In genomic region chr19:9721861-9722260, GRCh38 we compare ENCODE assay signal across 11 cellular contexts. TPM values are rescaled to one million over a fixed set of nuclear protein-coding genes. Genes with fewer than 3 reads are reported as not detected.
DNase-seq lines count a peak whose midpoint lies in the region; ATAC-seq, FAIRE-seq and TF ChIP-seq lines count a peak whose summit lies in the region.
"Had no signal": no experiment of that assay in that cellular context is flagged by ENCODE, and none has a peak within 500 bp of the region (broad histone marks: within the 10 kb centered on the region; RNA-seq: fewer than 3 reads in every experiment).

No MANE protein-coding gene starts in this region.

- H3K4me3 ChIP-seq in NB4 (ENCODE audit: low read depth, low read length), result peak overlapping the region; percentile 30
- H3K4me3 ChIP-seq: vagina had no signal

- H3K4me3 Mint-ChIP-seq in WTC11, result no peak overlapping the region
- H3K4me3 Mint-ChIP-seq in nephron progenitor cell, result no peak overlapping the region
- H3K4me3 Mint-ChIP-seq: T-cell had no signal

- POLR2A ChIA-PET in WTC11 (lab: Charles Lee), result no interaction called here

- H3K4me1 Mint-ChIP-seq in WTC11 (peaks cover 30% of the 10 kb centered on the region), nephron progenitor cell (peaks cover 13% of the 10 kb centered on the region)

- TF ChIP-seq CTCF in NB4 (IDR thresholded peaks at IDR 0.05; ENCODE audit: low read depth, low read length) (peak; percentile 5), WTC11 (IDR thresholded peaks at IDR 0.05) (no peak), nephron progenitor cell (IDR thresholded peaks at IDR 0.05) (no peak)

- TF ChIP-seq POLR2A in GM12891 (IDR thresholded peaks at IDR 0.05; ENCODE audit: low read depth, low read length) (no peak), NB4 (IDR thresholded peaks at IDR 0.05; ENCODE audit: extremely low read depth, insufficient read length) (peak; percentile 16)

- CTCF ChIA-PET in WTC11 (lab: Charles Lee), result interaction anchor here (1.2 to 1.3 kb wide), 2 partner anchors 47 to 77 kb away, joined by 3 read pairs; partner anchors contain the start of gene ZNF846

- H3K36me3 Mint-ChIP-seq in WTC11 (peaks cover 18% of the 10 kb centered on the region), nephron progenitor cell (ENCODE audit: low read depth) (no peaks in the 10 kb centered on the region)

- H3K9me3 Mint-ChIP-seq in WTC11 (peaks cover 42% of the 10 kb centered on the region), nephron progenitor cell (peaks cover 30% of the 10 kb centered on the region)

- H3K27me3 Mint-ChIP-seq in WTC11 (ENCODE audit: low read depth), result peaks cover 6% of the 10 kb centered on the region; the same call in 1 of the 2 replicates
- H3K27me3 Mint-ChIP-seq in nephron progenitor cell (ENCODE audit: low read depth, poor library complexity), result peaks cover 5% of the 10 kb centered on the region

- DNase-seq in GM12891 (ENCODE audit: insufficient read length, low spot score), result no peak
- peak; percentile 97 for DNase-seq in NB4 (ENCODE audit: low read depth)
- no peak for DNase-seq in WTC11 (ENCODE audit: low spot score)
- DNase-seq in nephron progenitor cell, result no peak
- DNase-seq in effector CD8-positive, alpha-beta T cell (lab: John Stamatoyannopoulos, UW), result no peak
- DNase-seq in A172 (ENCODE audit: low spot score), result no peak
- DNase-seq in epidermal melanocyte (ENCODE audit: insufficient read length, low spot score), result no peak
- DNase-seq: NCI-H2171 had no signal

- FAIRE-seq in GM12891 (lab: Jason Lieb, UNC), result peak; percentile 47
- FAIRE-seq: GM19239 had no signal

- H3K27ac Mint-ChIP-seq in WTC11, result peak overlapping the region; percentile 59; the same call in 1 of the 2 replicates
- peak overlapping the region; percentile 8 for H3K27ac Mint-ChIP-seq in nephron progenitor cell
- H3K27ac Mint-ChIP-seq: T-cell had no signal

- peak; percentile 57 for ATAC-seq in WTC11

TF ChIP-seq in GM12891, 5 proteins besides CTCF, POLR2A, EP300 and RAD21:
- TF ChIP-seq PAX5 (IDR thresholded peaks at IDR 0.05; ENCODE audit: insufficient read depth, low read length, severe bottlenecking) (no peak), SPI1 (IDR thresholded peaks at IDR 0.05; ENCODE audit: low read depth, low read length) (no peak), TAF1 (IDR thresholded peaks at IDR 0.05; ENCODE audit: low read depth, low read length) (no peak), POU2F2 (IDR thresholded peaks at IDR 0.05; ENCODE audit: low read depth, low read length) (no peak), POLR2AphosphoS5 (IDR thresholded peaks at IDR 0.05; ENCODE audit: low read depth, low read length) (no peak)

TF ChIP-seq in WTC11, 78 proteins besides CTCF, POLR2A, EP300 and RAD21:
- TF ChIP-seq E2F1 (CRISPR knock-in tag; IDR thresholded peaks at IDR 0.05) (no peak), USF2 (CRISPR knock-in tag; IDR thresholded peaks at IDR 0.05) (no peak), ESRRA (CRISPR knock-in tag; IDR thresholded peaks at IDR 0.05; ENCODE audit: borderline replicate concordance) (no peak), NR2C2 (CRISPR knock-in tag; IDR thresholded peaks at IDR 0.05) (no peak), ZNF138 (CRISPR knock-in tag; conservative IDR thresholded peaks at IDR 0.05) (no peak), SMAD3 (CRISPR knock-in tag; IDR thresholded peaks at IDR 0.05; ENCODE audit: borderline replicate concordance) (no peak)
- TF ChIP-seq, protein P1, sequence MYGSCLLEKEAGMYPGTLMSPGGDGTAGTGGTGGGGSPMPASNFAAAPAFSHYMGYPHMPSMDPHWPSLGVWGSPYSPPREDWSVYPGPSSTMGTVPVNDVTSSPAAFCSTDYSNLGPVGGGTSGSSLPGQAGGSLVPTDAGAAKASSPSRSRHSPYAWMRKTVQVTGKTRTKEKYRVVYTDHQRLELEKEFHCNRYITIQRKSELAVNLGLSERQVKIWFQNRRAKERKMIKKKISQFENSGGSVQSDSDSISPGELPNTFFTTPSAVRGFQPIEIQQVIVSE (CRISPR knock-in tag; IDR thresholded peaks at IDR 0.05; ENCODE audit: borderline replicate concordance), result no peak
- TF ChIP-seq, protein P2, sequence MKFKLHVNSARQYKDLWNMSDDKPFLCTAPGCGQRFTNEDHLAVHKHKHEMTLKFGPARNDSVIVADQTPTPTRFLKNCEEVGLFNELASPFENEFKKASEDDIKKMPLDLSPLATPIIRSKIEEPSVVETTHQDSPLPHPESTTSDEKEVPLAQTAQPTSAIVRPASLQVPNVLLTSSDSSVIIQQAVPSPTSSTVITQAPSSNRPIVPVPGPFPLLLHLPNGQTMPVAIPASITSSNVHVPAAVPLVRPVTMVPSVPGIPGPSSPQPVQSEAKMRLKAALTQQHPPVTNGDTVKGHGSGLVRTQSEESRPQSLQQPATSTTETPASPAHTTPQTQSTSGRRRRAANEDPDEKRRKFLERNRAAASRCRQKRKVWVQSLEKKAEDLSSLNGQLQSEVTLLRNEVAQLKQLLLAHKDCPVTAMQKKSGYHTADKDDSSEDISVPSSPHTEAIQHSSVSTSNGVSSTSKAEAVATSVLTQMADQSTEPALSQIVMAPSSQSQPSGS (CRISPR knock-in tag; IDR thresholded peaks at IDR 0.05; ENCODE audit: borderline replicate concordance, low read depth), result no peak
TF ChIP-seq in WTC11: peak in this region for 0.

RNA-seq across cellular contexts. Expression of gene ZNF846, which starts 46.7 kb away (rescaled TPM):
- polyA plus RNA-seq in GM12891 (2012; ENCODE audit: low read depth, missing spikeins), result 3.2 TPM
- total RNA-seq in WTC11 (2021), result 11.2 to 12.2 TPM (median 11.6 TPM) in 3 replicates
- 1.2 and 3.8 TPM in 2 replicates for total RNA-seq in A172 (2014; rRNA removed; shearing (Covaris generic))

RNA-seq across cellular contexts. Expression of gene ZNF562, which starts 47.0 kb away (rescaled TPM):
- polyA plus RNA-seq in GM12891 (2012; ENCODE audit: low read depth, missing spikeins), result 5.1 TPM
- total RNA-seq in WTC11 (2021), result 18.4 to 24.6 TPM (median 23.1 TPM) in 3 replicates
- 36.3 and 47.7 TPM in 2 replicates for total RNA-seq in A172 (2014; rRNA removed; shearing (Covaris generic))
